In the genomic region with DNA sequence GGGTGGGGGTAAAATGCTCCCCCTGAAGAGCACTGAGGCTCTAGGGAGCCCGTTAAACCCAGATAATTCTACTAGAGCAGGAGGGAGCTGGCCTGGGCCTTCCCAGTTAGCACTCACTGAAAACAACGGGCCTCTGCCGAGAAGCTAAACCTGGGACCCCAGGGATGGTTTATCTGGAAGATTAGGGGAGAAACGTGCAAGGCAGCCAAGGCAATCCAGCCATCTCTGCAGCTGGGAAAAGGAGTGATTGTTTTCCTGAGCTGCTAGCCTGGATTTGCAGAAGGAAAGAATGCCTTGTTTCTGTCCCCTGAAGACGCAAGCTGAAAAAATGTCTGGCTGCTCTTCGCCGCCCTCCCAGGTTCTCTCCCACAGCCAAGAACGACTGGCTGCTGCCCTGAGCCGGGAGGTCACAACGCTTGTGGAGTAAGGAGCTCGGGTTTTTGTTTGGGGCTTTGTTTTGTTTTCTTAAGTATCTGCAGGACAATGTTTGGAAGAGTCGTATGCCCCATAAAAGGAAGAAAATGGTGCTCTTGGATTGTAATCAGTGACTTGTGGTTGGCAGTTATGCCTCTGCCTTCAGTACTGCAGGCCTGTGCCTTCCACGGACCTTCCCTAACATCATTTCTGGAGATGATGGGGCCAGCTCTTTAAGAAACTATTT, we compare ENCODE assay signal across 13 cellular contexts. TPM values are rescaled to one million over a fixed set of nuclear protein-coding genes. Genes with fewer than 3 reads are reported as not detected.
DNase-seq lines count a peak whose midpoint lies in the region; FAIRE-seq and TF ChIP-seq lines count a peak whose summit lies in the region.
"Had no signal": no experiment of that assay in that cellular context is flagged by ENCODE, and none has a peak within 500 bp of the region (broad histone marks: within the 10 kb centered on the region; RNA-seq: fewer than 3 reads in every experiment).

No MANE protein-coding gene starts in this region.

- H3K27ac ChIP-seq in right atrium auricular region (peak overlapping the region; percentile 91 to 93), rectal smooth muscle tissue (ENCODE audit: low read depth, low read length) (peak overlapping the region; percentile 95)
- H3K27ac ChIP-seq: BLaER1 had no signal

- TF ChIP-seq CTCF in astrocyte of the cerebellum (IDR thresholded peaks at IDR 0.05; ENCODE audit: low read depth, low read length, missing control alignments), result no peak
- no peak for TF ChIP-seq CTCF in right atrium auricular region (IDR thresholded peaks at IDR 0.05)

- H3K36me3 ChIP-seq in right atrium auricular region (no peaks in the 10 kb centered on the region), rectal smooth muscle tissue (ENCODE audit: control insufficient read depth, insufficient read depth, low read length) (no peaks in the 10 kb centered on the region)
- H3K36me3 ChIP-seq: BLaER1 had no signal

- H3K4me3 ChIP-seq in astrocyte of the cerebellum (ENCODE audit: low read depth, low read length) (no peak overlapping the region), right atrium auricular region (no peak overlapping the region), rectal smooth muscle tissue (ENCODE audit: low read length) (peak overlapping the region; percentile 14)
- H3K4me3 ChIP-seq: BLaER1 had no signal

- H3K9me3 ChIP-seq in right atrium auricular region, result no peaks in the 10 kb centered on the region

- no peak for FAIRE-seq in RCC 7860 (lab: Jason Lieb, UNC)

- H3K27me3 ChIP-seq in right atrium auricular region (no peaks in the 10 kb centered on the region), rectal smooth muscle tissue (ENCODE audit: control insufficient read depth, insufficient read depth, low read length) (no peaks in the 10 kb centered on the region)
- H3K27me3 ChIP-seq: BLaER1 had no signal

- DNase-seq in AG08396 (ENCODE audit: low spot score) (peak; percentile 53), astrocyte of the cerebellum (ENCODE audit: low read depth) (peak; percentile 70), right atrium auricular region (ENCODE audit: low spot score) (peak; percentile 87), NCI-H128 (lab: John Stamatoyannopoulos, UW; ENCODE audit: unreplicated experiment) (no peak), RCC 7860 (ENCODE audit: low spot score) (no peak), KG1 (lab: John Stamatoyannopoulos, UW) (no peak)
- DNase-seq in effector CD4-positive, alpha-beta T cell, result no peak
- DNase-seq: activated T-cell treated with anti-CD3 and anti-CD28 coated beads, Interleukin-2, amount 50 U/mL, for 24 hours; HCEC 1CT; NCI-H446 treated with DMSO at 0.1 percent for 48 hours; SW 1271 had no signal

- H3K4me1 ChIP-seq in right atrium auricular region (peaks cover 0 to 91% of the 10 kb centered on the region in 2 donors), rectal smooth muscle tissue (ENCODE audit: control insufficient read depth, insufficient read depth, low read length) (peaks cover 93% of the 10 kb centered on the region)

- in situ Hi-C loops in astrocyte of the cerebellum (cut with HindIII; ENCODE audit: low sequenced_read_pairs), result loop anchor here (5.0 kb wide), 1 partner anchor 46 kb away; no protein-coding TSS in a partner anchor

- no peak overlapping the region for H3K9ac ChIP-seq in rectal smooth muscle tissue (ENCODE audit: low read length)
- H3K9ac ChIP-seq: BLaER1 had no signal

RNA-seq across cellular contexts. Expression of a gene that starts 31.5 kb away (rescaled TPM):
- 100 to 1,000 TPM; 141 to 153 TPM for total RNA-seq in right atrium auricular region

RNA-seq across cellular contexts. Expression of a gene that starts 31.6 kb away (rescaled TPM):
- total RNA-seq in right atrium auricular region, result 100 to 1,000 TPM; 140 to 201 TPM

Comparison
In these comparisons a context has a peak if more than half of its experiments do, and no peak if none do; other contexts are left out.
1. DNase-seq: peak in AG08396 (single experiment), astrocyte of the cerebellum (single experiment) and right atrium auricular region (single experiment); none in effector CD4-positive, alpha-beta T cell (single experiment), NCI-H128 (single experiment), RCC 7860 (single experiment) and KG1 (single experiment).